23 cellular contexts compared by ENCODE assay signal in genomic region chr17:56884483-56885144, GRCh38. TPM values are rescaled to one million over a fixed set of nuclear protein-coding genes. Genes with fewer than 3 reads are reported as not detected.
DNase-seq lines count a peak whose midpoint lies in the region; ATAC-seq and TF ChIP-seq lines count a peak whose summit lies in the region.
"Had no signal": no experiment of that assay in that cellular context is flagged by ENCODE, and none has a peak within 500 bp of the region (broad histone marks: within the 10 kb centered on the region; RNA-seq: fewer than 3 reads in every experiment).

No MANE protein-coding gene starts in this region.

- dilution Hi-C loops in IMR-90 (cut with HindIII; ENCODE audit: low sequenced_read_pairs, unreplicated experiment), result no loop called here

- peak overlapping the region; percentile 0 for H2AFZ ChIP-seq in IMR-90 (replicated peaks; ENCODE audit: low read length, poor library complexity)
- no peak overlapping the region for H2AFZ ChIP-seq in PC-3 (ENCODE audit: low read length)

- H3K9me1 ChIP-seq in IMR-90 (ENCODE audit: insufficient read depth, low read length), result peaks cover 5% of the 10 kb centered on the region; the same call in 1 of the 2 replicates

- POLR2A ChIA-PET in activated CD4-positive, alpha-beta T cell treated with anti-CD3 and anti-CD28 coated beads for 36 hours (lab: Charles Lee), result interaction anchor here (0.6 kb wide), 1 partner anchor 145 kb away, joined by 4 read pairs; no protein-coding TSS in a partner anchor
- POLR2A ChIA-PET in IMR-90 (lab: Charles Lee; ENCODE audit: unreplicated experiment), result no interaction called here
- POLR2A ChIA-PET in PC-3 (lab: Charles Lee; ENCODE audit: unreplicated experiment), result interaction anchor here (0.7 kb wide), 1 partner anchor 67 kb away, joined by 5 read pairs; no protein-coding TSS in a partner anchor
- POLR2A ChIA-PET in CD4-positive, alpha-beta memory T cell (lab: Charles Lee; ENCODE audit: partially characterized antibody), result no interaction called here

- H4K20me1 ChIP-seq in IMR-90 (ENCODE audit: insufficient read depth, low read length) (no peaks in the 10 kb centered on the region), PC-3 (ENCODE audit: low read length) (no peaks in the 10 kb centered on the region)

- no peak overlapping the region for H2BK5ac ChIP-seq in IMR-90 (ENCODE audit: low read depth, low read length, poor library complexity, severe bottlenecking)

- CTCF ChIA-PET in activated CD4-positive, alpha-beta T cell treated with anti-CD3 and anti-CD28 coated beads for 36 hours (lab: Charles Lee), result interaction anchor here (1.0 to 1.1 kb wide), 2 partner anchors 17 to 39 kb away, joined by 3 to 4 read pairs; no protein-coding TSS in a partner anchor
- CTCF ChIA-PET in IMR-90 (lab: Yijun Ruan, JAX) (interaction anchor here (0.5 to 1.1 kb wide), 2 partner anchors 11 to 25 kb away, joined by 3 to 4 read pairs; no protein-coding TSS in a partner anchor), PC-3 (lab: Charles Lee) (no interaction called here)
- CTCF ChIA-PET in CD4-positive, alpha-beta memory T cell (lab: Charles Lee; ENCODE audit: partially characterized antibody), result no interaction called here

- no peak overlapping the region for H2BK15ac ChIP-seq in IMR-90 (ENCODE audit: low read depth, low read length)

- H3K36me3 ChIP-seq in IMR-90 (ENCODE audit: control insufficient read depth, insufficient read depth, low read length) (peaks cover 17% of the 10 kb centered on the region), PC-3 (ENCODE audit: low read depth, low read length) (peaks cover 25% of the 10 kb centered on the region)
- peaks cover 5% of the 10 kb centered on the region for H3K36me3 ChIP-seq in CD4-positive, alpha-beta memory T cell (ENCODE audit: insufficient read depth, low read length)

- no peaks in the 10 kb centered on the region for H3K9me2 ChIP-seq in PC-3 (replicated peaks; ENCODE audit: low read length)

- no peak for TF ChIP-seq POLR2A in IMR-90 (IDR thresholded peaks at IDR 0.05; ENCODE audit: low read depth, low read length)

- H3K9ac ChIP-seq in IMR-90 (ENCODE audit: low read depth, low read length), result no peak overlapping the region
- H3K9ac ChIP-seq in PC-3 (ENCODE audit: low read length), result no peak overlapping the region

- no peak overlapping the region for H3K4me3 Mint-ChIP-seq in activated CD4-positive, alpha-beta T cell treated with anti-CD3 and anti-CD28 coated beads for 36 hours
- H3K4me3 Mint-ChIP-seq in CD4-positive, alpha-beta memory T cell, result no peak overlapping the region
- H3K4me3 Mint-ChIP-seq: B cell, mesothelial cell of epicardium, nephron had no signal

- no CpG with 5 or more reads among the region's 3 CpGs for WGBS in IMR-90 (ENCODE audit: extremely low coverage in 2 of 2, insufficient read length in 1 of 2), 2 experiments

- no TSS peak for BruUV-seq in IMR-90 (replicated peaks; lab: Mats Ljungman, UMichigan)
- TSS peak; percentile 5 for BruUV-seq in PC-3 (replicated peaks; lab: Mats Ljungman, UMichigan)

- H3K4me2 ChIP-seq in IMR-90 (ENCODE audit: low read depth, low read length) (no peak overlapping the region), PC-3 (ENCODE audit: low read length) (no peak overlapping the region)

- H2BK120ac ChIP-seq in IMR-90 (ENCODE audit: low read depth, low read length), result no peak overlapping the region

- intact Hi-C loops in activated CD4-positive, alpha-beta T cell treated with anti-CD3 and anti-CD28 coated beads for 36 hours (cut with DNase I, micrococcal nuclease), result no loop called here
- intact Hi-C loops in IMR-90 (cut with micrococcal nuclease), result no loop called here
- intact Hi-C loops in PC-3 (cut with micrococcal nuclease), result no loop called here
- intact Hi-C loops in CD4-positive, alpha-beta memory T cell (cut with micrococcal nuclease), result no loop called here
- intact Hi-C loops in left cardiac atrium (cut with DNase I), result no loop called here

- no peak overlapping the region for H4K5ac ChIP-seq in IMR-90 (ENCODE audit: low read depth, low read length)

- H2AK9ac ChIP-seq in IMR-90 (replicated peaks; ENCODE audit: low read depth, low read length, poor library complexity), result no peak overlapping the region

- H3K4me1 Mint-ChIP-seq in activated CD4-positive, alpha-beta T cell treated with anti-CD3 and anti-CD28 coated beads for 36 hours, result no peaks in the 10 kb centered on the region
- H3K4me1 Mint-ChIP-seq in CD4-positive, alpha-beta memory T cell, result peaks cover 0 to 2% (median under 1%) of the 10 kb centered on the region in 4 donors
- H3K4me1 Mint-ChIP-seq: mesothelial cell of epicardium had no signal

- TF ChIP-seq RAD21 in IMR-90 (IDR thresholded peaks at IDR 0.05; ENCODE audit: low read length), result no peak

- H3K27ac Mint-ChIP-seq in activated CD4-positive, alpha-beta T cell treated with anti-CD3 and anti-CD28 coated beads for 36 hours, result no peak overlapping the region
- peak overlapping the region in 1 of 7 donors; percentile 15 for H3K27ac Mint-ChIP-seq in CD4-positive, alpha-beta memory T cell
- H3K27ac Mint-ChIP-seq: B cell, mesothelial cell of epicardium, nephron had no signal

- no peaks in the 10 kb centered on the region for H3K27me3 Mint-ChIP-seq in activated CD4-positive, alpha-beta T cell treated with anti-CD3 and anti-CD28 coated beads for 36 hours
- no peaks in the 10 kb centered on the region for H3K27me3 Mint-ChIP-seq in CD4-positive, alpha-beta memory T cell
- H3K27me3 Mint-ChIP-seq: B cell had no signal

- no peak overlapping the region for H3K56ac ChIP-seq in IMR-90 (ENCODE audit: extremely low read depth, insufficient read depth, low read length)

- H3F3A ChIP-seq in PC-3 (ENCODE audit: low read length, unreplicated experiment), result no peaks in the 10 kb centered on the region

- no peak overlapping the region for H3K14ac ChIP-seq in IMR-90 (replicated peaks; ENCODE audit: low read depth, low read length)

- no peak overlapping the region for H4K91ac ChIP-seq in IMR-90 (ENCODE audit: insufficient read depth, low read depth, low read length)

- DNase-seq in activated CD4-positive, alpha-beta T cell treated with anti-CD3 and anti-CD28 coated beads for 36 hours, result no peak
- no peak for DNase-seq in activated CD4-positive, alpha-beta T cell treated with anti-CD3 and anti-CD28 coated beads, Interleukin-2, amount 50 U/mL, for 4 hours
- DNase-seq in IMR-90 (no peak), PC-3 (no peak), myocyte (ENCODE audit: low read depth) (peak; percentile 15), left cardiac atrium (no peak)
- no peak for DNase-seq in CD4-positive, alpha-beta memory T cell
- DNase-seq: activated naive CD4-positive, alpha-beta T cell treated with anti-CD3 and anti-CD28 coated beads, Interleukin-2, amount 50 U/mL, for 16 hours; cerebellar nuclear complex; KBM-7; left ventricle myocardium inferior; NCI-H1694 treated with DMSO at 0.1 percent for 48 hours; NCI-H226; posterior cingulate gyrus; stimulated activated CD4-positive, alpha-beta T cell treated with anti-CD3 and anti-CD28 coated beads, Interleukin-15, amount 100 ng/mL, for 24 hours; substantia nigra; T-helper 2 cell; WERI-Rb-1 had no signal

- H4K8ac ChIP-seq in IMR-90 (ENCODE audit: low read depth in 2 of 2, low read length in 2 of 2), result no peak overlapping the region

- peaks cover 3% of the 10 kb centered on the region; the same call in 1 of the 2 replicates for H3K9me3 ChIP-seq in IMR-90 (ENCODE audit: control insufficient read depth, insufficient read depth, low read length)
- H3K9me3 ChIP-seq in PC-3 (ENCODE audit: low read length), result peaks cover 9% of the 10 kb centered on the region; the same call in 1 of the 2 replicates
- H3K9me3 ChIP-seq in CD4-positive, alpha-beta memory T cell (ENCODE audit: control insufficient read depth in 1 of 2, low read length in 2 of 2), result peaks cover 0 to 5% of the 10 kb centered on the region in 2 donors

- peaks cover 36% of the 10 kb centered on the region for H3K36me3 Mint-ChIP-seq in activated CD4-positive, alpha-beta T cell treated with anti-CD3 and anti-CD28 coated beads for 36 hours (ENCODE audit: low read depth)
- H3K36me3 Mint-ChIP-seq in CD4-positive, alpha-beta memory T cell, result peaks cover 31 to 39% of the 10 kb centered on the region in 2 donors

- peak; percentile 13 for ATAC-seq in activated CD4-positive, alpha-beta T cell treated with anti-CD3 and anti-CD28 coated beads for 36 hours
- ATAC-seq in IMR-90 (ENCODE audit: low read depth) (no peak), PC-3 (peak; percentile 4; the same call in 1 of the 2 replicates), HG03354 (IDR thresholded peaks at IDR 0.05; ENCODE audit: poor library complexity, severe bottlenecking, unreplicated experiment) (no peak), left cardiac atrium (no peak)
- ATAC-seq: sciatic nerve had no signal

- H3K27me3 ChIP-seq in IMR-90 (ENCODE audit: control insufficient read depth, insufficient read depth, low read length), result no peaks in the 10 kb centered on the region
- no peaks in the 10 kb centered on the region for H3K27me3 ChIP-seq in PC-3 (ENCODE audit: low read length)
- H3K27me3 ChIP-seq in CD4-positive, alpha-beta memory T cell (ENCODE audit: insufficient read depth, low read length), result no peaks in the 10 kb centered on the region

- H3K4me3 ChIP-seq in IMR-90 (ENCODE audit: insufficient read depth, low read depth, low read length) (no peak overlapping the region), PC-3 (ENCODE audit: low read length) (no peak overlapping the region)
- no peak overlapping the region for H3K4me3 ChIP-seq in CD4-positive, alpha-beta memory T cell (ENCODE audit: low read length in 2 of 2)
- H3K4me3 ChIP-seq: left ventricle myocardium inferior had no signal

- in situ Hi-C loops in IMR-90 (cut with MboI; ENCODE audit: low sequenced_read_pairs), result no loop called here

- no peak for TF ChIP-seq CTCF in IMR-90 (conservative IDR thresholded peaks at IDR 0.05; ENCODE audit: low read depth, low read length)
- no peak for TF ChIP-seq CTCF in PC-3 (conservative IDR thresholded peaks at IDR 0.05; ENCODE audit: low read depth, low read length)

- no peaks in the 10 kb centered on the region for H3K79me2 ChIP-seq in PC-3 (ENCODE audit: low read length)

- H3K23ac ChIP-seq in IMR-90 (ENCODE audit: low read depth, low read length), result no peak overlapping the region

- H2BK20ac ChIP-seq in IMR-90 (ENCODE audit: low read depth, low read length), result no peak overlapping the region

- 0 out of 4 replicates have a peak, but pooled peaks cover 0 to 5% of the 10 kb centered on the region in 2 experiments for H3K79me1 ChIP-seq in IMR-90 (ENCODE audit: low read depth in 1 of 2, low read length in 2 of 2)

- H3K4ac ChIP-seq in IMR-90 (ENCODE audit: low read depth, low read length), result no peak overlapping the region

- peaks cover 18% of the 10 kb centered on the region for H3K9me3 Mint-ChIP-seq in activated CD4-positive, alpha-beta T cell treated with anti-CD3 and anti-CD28 coated beads for 36 hours (ENCODE audit: low read depth)
- H3K9me3 Mint-ChIP-seq in CD4-positive, alpha-beta memory T cell, result peaks cover 0 to 25% (median 10%) of the 10 kb centered on the region in 8 donors

- no peak overlapping the region for H3K27ac ChIP-seq in IMR-90 (ENCODE audit: insufficient read depth, low read length)
- H3K27ac ChIP-seq in PC-3 (ENCODE audit: low read length), result no peak overlapping the region
- no peak overlapping the region for H3K27ac ChIP-seq in CD4-positive, alpha-beta memory T cell (ENCODE audit: low read depth, low read length)
- H3K27ac ChIP-seq: left ventricle myocardium inferior, WERI-Rb-1 had no signal

- H2AK5ac ChIP-seq in IMR-90 (ENCODE audit: low read depth, low read length), result no peak overlapping the region

- no peak overlapping the region for H3K18ac ChIP-seq in IMR-90 (ENCODE audit: low read depth, low read length)

- H3K4me1 ChIP-seq in IMR-90 (ENCODE audit: control insufficient read depth, insufficient read depth, low read length) (no peaks in the 10 kb centered on the region), PC-3 (ENCODE audit: insufficient read depth, low read length) (no peaks in the 10 kb centered on the region)
- no peaks in the 10 kb centered on the region for H3K4me1 ChIP-seq in CD4-positive, alpha-beta memory T cell (ENCODE audit: insufficient read depth, low read length)
- H3K4me1 ChIP-seq: left ventricle myocardium inferior had no signal

RNA-seq across cellular contexts. Expression of gene TRIM25, which starts 29.2 kb away (rescaled TPM):
- 100 to 1,000 TPM; 173 to 241 TPM for total RNA-seq in activated CD4-positive, alpha-beta T cell treated with anti-CD3 and anti-CD28 coated beads for 36 hours
- total RNA-seq in IMR-90 (2012; rRNA removed) (25.5 and 28.9 TPM in 2 replicates), PC-3 (2014; rRNA removed) (44.0 and 60.2 TPM in 2 replicates), myocyte (12.5 and 19.9 TPM in 2 replicates), left cardiac atrium (10 to 100 TPM; 30.0 to 30.3 TPM)
- polyA plus RNA-seq in IMR-90 (2012; rRNA removed), result 27.5 and 29.9 TPM in 2 replicates
- 8.4 and 14.0 TPM in 2 replicates for polyA plus RNA-seq in IMR-90 (2012; cell fraction: cytosol; rRNA removed)
- 57.2 and 84.7 TPM in 2 replicates for polyA plus RNA-seq in IMR-90 (2012; cell fraction: nucleus; rRNA removed; ENCODE audit: low replicate concordance)
- polyA plus RNA-seq in myocyte (2012), result 21.2 TPM
- 10 to 100 TPM; 58.4 to 62.7 TPM for total RNA-seq in CD4-positive, alpha-beta memory T cell
- 1 to 10 TPM; 2.9 to 8.3 TPM for polyA plus RNA-seq in CD4-positive, alpha-beta memory T cell

RNA-seq across cellular contexts. Expression of gene DGKE, which starts 50.7 kb away (rescaled TPM):
- 10 to 100 TPM; 22.4 to 27.4 TPM for total RNA-seq in activated CD4-positive, alpha-beta T cell treated with anti-CD3 and anti-CD28 coated beads for 36 hours
- total RNA-seq in IMR-90 (2012; rRNA removed) (4.7 and 5.0 TPM in 2 replicates), PC-3 (2014; rRNA removed) (8.4 and 12.4 TPM in 2 replicates), myocyte (2.7 and 3.1 TPM in 2 replicates), left cardiac atrium (1 to 10 TPM; 4.7 to 7.0 TPM)
- 2.4 and 3.9 TPM in 2 replicates for polyA plus RNA-seq in IMR-90 (2012; rRNA removed)
- polyA plus RNA-seq in IMR-90 (2012; cell fraction: cytosol; rRNA removed), result 1.0 and 1.4 TPM in 2 replicates
- 17.7 and 19.8 TPM in 2 replicates for polyA plus RNA-seq in IMR-90 (2012; cell fraction: nucleus; rRNA removed; ENCODE audit: low replicate concordance)
- 0.69 TPM for polyA plus RNA-seq in myocyte (2012)
- total RNA-seq in CD4-positive, alpha-beta memory T cell, result 10 to 100 TPM; 36.7 to 37.7 TPM
- 1 to 10 TPM; 4.3 to 7.2 TPM for polyA plus RNA-seq in CD4-positive, alpha-beta memory T cell

RNA-seq across cellular contexts. Expression of gene C17orf67, which starts 50.9 kb away (rescaled TPM):
- 1 to 10 TPM; 4.0 to 5.0 TPM for total RNA-seq in activated CD4-positive, alpha-beta T cell treated with anti-CD3 and anti-CD28 coated beads for 36 hours
- total RNA-seq in IMR-90 (2012; rRNA removed) (0.18 and 0.56 TPM in 2 replicates), PC-3 (2014; rRNA removed) (2.3 and 4.4 TPM in 2 replicates), myocyte (2.1 and 5.7 TPM in 2 replicates), left cardiac atrium (1 to 10 TPM in 1 of 2 donors, under 1 TPM in 1; 0.92 to 1.4 TPM)
- polyA plus RNA-seq in IMR-90 (2012; rRNA removed), result 1.1 TPM in 2 replicates
- polyA plus RNA-seq in IMR-90 (2012; cell fraction: cytosol; rRNA removed), result 0.34 and 0.87 TPM in 2 replicates
- 1.5 and 2.4 TPM in 2 replicates for polyA plus RNA-seq in IMR-90 (2012; cell fraction: nucleus; rRNA removed; ENCODE audit: low replicate concordance)
- 1.2 TPM for polyA plus RNA-seq in myocyte (2012)
- total RNA-seq in CD4-positive, alpha-beta memory T cell, result 10 to 100 TPM in 1 of 2 experiments, 1 to 10 TPM in 1; 9.5 to 11.2 TPM
- 1 to 10 TPM in 1 of 2 donors, under 1 TPM in 1; 0.81 to 2.9 TPM for polyA plus RNA-seq in CD4-positive, alpha-beta memory T cell

Comparison
In these comparisons a context has a peak if more than half of its experiments do, and no peak if none do; other contexts are left out.
1. ATAC-seq: peak in activated CD4-positive, alpha-beta T cell treated with anti-CD3 and anti-CD28 coated beads for 36 hours (single experiment) and PC-3 (single experiment); none in IMR-90 (single experiment), HG03354 (single experiment) and left cardiac atrium (0 of 2).
2. CTCF ChIA-PET loops: an anchor here in activated CD4-positive, alpha-beta T cell treated with anti-CD3 and anti-CD28 coated beads for 36 hours (1.0 to 1.1 kb wide) and IMR-90 (0.5 to 1.1 kb wide); none called in PC-3 and CD4-positive, alpha-beta memory T cell.
3. POLR2A ChIA-PET loops: an anchor here in activated CD4-positive, alpha-beta T cell treated with anti-CD3 and anti-CD28 coated beads for 36 hours (0.6 kb wide) and PC-3 (0.7 kb wide); none called in IMR-90 and CD4-positive, alpha-beta memory T cell.